Comparison of ENCODE assay signal across 13 cellular contexts in genomic region chr6:167182913-167183314, GRCh38. TPM values are rescaled to one million over a fixed set of nuclear protein-coding genes. Genes with fewer than 3 reads are reported as not detected.
DNase-seq lines count a peak whose midpoint lies in the region; ATAC-seq and TF ChIP-seq lines count a peak whose summit lies in the region.
"Not testable (repeated sequence)": the region's sequence is repeated elsewhere in the genome, so short reads cannot be mapped to it uniquely, and the experiment has no call there.
"Had no signal": no experiment of that assay in that cellular context is flagged by ENCODE, and none has a peak within 500 bp of the region (broad histone marks: within the 10 kb centered on the region; RNA-seq: fewer than 3 reads in every experiment).

No MANE protein-coding gene starts in this region.

- TF ChIP-seq CTCF in OCI-LY1 (IDR thresholded peaks at IDR 0.05; ENCODE audit: low read length) (peak; percentile 25; the same call in 1 of the 2 replicates), gastroesophageal sphincter (IDR thresholded peaks at IDR 0.05) (peak in 1 of 4 experiments; percentile 14), upper lobe of right lung (IDR thresholded peaks at IDR 0.05) (peak; percentile 31)

- not testable (repeated sequence) for H3K9me2 ChIP-seq in OCI-LY1 (ENCODE audit: low read depth, low read length)

- POLR2A ChIA-PET in naive thymus-derived CD8-positive, alpha-beta T cell (lab: Charles Lee) = not testable (repeated sequence)

- not testable (repeated sequence) for H3K4me3 ChIP-seq in OCI-LY1 (ENCODE audit: low read depth, low read length, poor library complexity, severe bottlenecking); gastroesophageal sphincter; upper lobe of right lung

- not testable (repeated sequence) for H3K9ac ChIP-seq in OCI-LY1 (ENCODE audit: low read length)

- H4K20me1 ChIP-seq in OCI-LY1 (ENCODE audit: insufficient read depth, low read length) = not testable (repeated sequence)

- DNase-seq in activated naive CD8-positive, alpha-beta T cell treated with anti-CD3 and anti-CD28 coated beads, Interleukin-2, amount 50 U/mL, for 24 hours; naive thymus-derived CD8-positive, alpha-beta T cell; upper lobe of right lung: not testable (repeated sequence)

- not testable (repeated sequence) for H3K27me3 Mint-ChIP-seq in activated naive CD8-positive, alpha-beta T cell treated with anti-CD3 and anti-CD28 coated beads, Interleukin-2, amount 50 U/mL, for 24 hours; naive thymus-derived CD8-positive, alpha-beta T cell

- ATAC-seq in GM18511 (IDR thresholded peaks at IDR 0.05; ENCODE audit: unreplicated experiment) (peak; percentile 87), GM21529 (IDR thresholded peaks at IDR 0.05; ENCODE audit: unreplicated experiment) (peak; percentile 91), HG03045 (IDR thresholded peaks at IDR 0.05; ENCODE audit: unreplicated experiment) (peak; percentile 68), gastroesophageal sphincter (peak; percentile 57), upper lobe of right lung (peak; percentile 85)
- ATAC-seq in activated naive CD8-positive, alpha-beta T cell treated with anti-CD3 and anti-CD28 coated beads, Interleukin-2, amount 50 U/mL, for 24 hours = peak; percentile 76
- peak; percentile 68 to 73 for ATAC-seq in naive thymus-derived CD8-positive, alpha-beta T cell

- not testable (repeated sequence) for H3K27me3 ChIP-seq in OCI-LY1 (ENCODE audit: insufficient read depth, low read length); gastroesophageal sphincter; upper lobe of right lung

- not testable (repeated sequence) for H3K9me3 Mint-ChIP-seq in activated naive CD8-positive, alpha-beta T cell treated with anti-CD3 and anti-CD28 coated beads, Interleukin-2, amount 50 U/mL, for 24 hours; naive thymus-derived CD8-positive, alpha-beta T cell

- not testable (repeated sequence) for H3K4me2 ChIP-seq in OCI-LY1 (ENCODE audit: low read length)

- not testable (repeated sequence) for TF ChIP-seq POLR2A in gastroesophageal sphincter (IDR thresholded peaks at IDR 0.05)

- H3K36me3 ChIP-seq in OCI-LY1 (ENCODE audit: insufficient read depth, low read length); gastroesophageal sphincter; upper lobe of right lung: not testable (repeated sequence)

- H3K79me2 ChIP-seq in OCI-LY1 (ENCODE audit: insufficient read depth, low read length) = not testable (repeated sequence)

- H3K27ac ChIP-seq in OCI-LY1 (ENCODE audit: low read depth, low read length, poor library complexity, severe bottlenecking); gastroesophageal sphincter; upper lobe of right lung: not testable (repeated sequence)

- intact Hi-C loops in upper lobe of right lung (cut with DNase I) = not testable (repeated sequence)

- not testable (repeated sequence) for H3K4me1 ChIP-seq in OCI-LY1 (ENCODE audit: insufficient read depth, low read length, severe bottlenecking); gastroesophageal sphincter; upper lobe of right lung

- WGBS in gastroesophageal sphincter (ENCODE audit: low coverage in 1 of 2), 2 donors = no CpG with 5 or more reads among the region's 8 CpGs

- not testable (repeated sequence) for H3K27ac Mint-ChIP-seq in activated naive CD8-positive, alpha-beta T cell treated with anti-CD3 and anti-CD28 coated beads, Interleukin-2, amount 50 U/mL, for 24 hours; naive thymus-derived CD8-positive, alpha-beta T cell

- TF ChIP-seq EP300 in gastroesophageal sphincter (IDR thresholded peaks at IDR 0.05) = not testable (repeated sequence)

- not testable (repeated sequence) for H2AFZ ChIP-seq in OCI-LY1 (ENCODE audit: low read length)

- not testable (repeated sequence) for H3K9me3 ChIP-seq in OCI-LY1 (ENCODE audit: low read length); gastroesophageal sphincter; upper lobe of right lung

- not testable (repeated sequence) for H3K4me1 Mint-ChIP-seq in activated naive CD8-positive, alpha-beta T cell treated with anti-CD3 and anti-CD28 coated beads, Interleukin-2, amount 50 U/mL, for 24 hours; naive thymus-derived CD8-positive, alpha-beta T cell

- not testable (repeated sequence) for H3K36me3 Mint-ChIP-seq in activated naive CD8-positive, alpha-beta T cell treated with anti-CD3 and anti-CD28 coated beads, Interleukin-2, amount 50 U/mL, for 24 hours (ENCODE audit: low read depth); naive thymus-derived CD8-positive, alpha-beta T cell

- H3K4me3 Mint-ChIP-seq in activated naive CD8-positive, alpha-beta T cell treated with anti-CD3 and anti-CD28 coated beads, Interleukin-2, amount 50 U/mL, for 24 hours; naive thymus-derived CD8-positive, alpha-beta T cell: not testable (repeated sequence)

- not testable (repeated sequence) for H3F3A ChIP-seq in OCI-LY1 (ENCODE audit: insufficient read depth, low read length)

RNA-seq across cellular contexts. Expression of gene GPR31, which starts 25.1 kb away (rescaled TPM):
- not detected for total RNA-seq in gastroesophageal sphincter
- not detected for total RNA-seq in naive thymus-derived CD8-positive, alpha-beta T cell
- not detected for polyA plus RNA-seq in naive thymus-derived CD8-positive, alpha-beta T cell
- not detected for total RNA-seq in upper lobe of right lung
- total RNA-seq: CD8-positive, alpha-beta memory T cell; HT-29; sigmoid colon; SJSA1; subcutaneous adipose tissue had no signal
- polyA plus RNA-seq: CD8-positive, alpha-beta memory T cell had no signal
